Comparison of ENCODE assay signal across 20 cellular contexts in genomic region chr3:125965505-125965904, GRCh38. TPM values are rescaled to one million over a fixed set of nuclear protein-coding genes. Genes with fewer than 3 reads are reported as not detected.
"Had no signal": no experiment of that assay in that cellular context is flagged by ENCODE, and none has a peak within 500 bp of the region (broad histone marks: within the 10 kb centered on the region; RNA-seq: fewer than 3 reads in every experiment).

No MANE protein-coding gene starts in this region.

- H3K9me3 ChIP-seq: prostate gland, right lobe of liver, tibial artery, upper lobe of left lung, vagina had no signal

- H3K4me1 ChIP-seq: heart right ventricle, prostate gland, right lobe of liver, tibial artery, upper lobe of left lung, vagina had no signal

- H2AFZ ChIP-seq: parathyroid adenoma had no signal

- H3K27ac ChIP-seq: dorsolateral prefrontal cortex, heart right ventricle, parathyroid adenoma, prostate gland, right lobe of liver, tibial artery, upper lobe of left lung, vagina had no signal

- H3K4me3 ChIP-seq: dorsolateral prefrontal cortex, heart right ventricle, prostate gland, right lobe of liver, tibial artery, upper lobe of left lung, vagina had no signal

- H3K9ac ChIP-seq: parathyroid adenoma had no signal

- ATAC-seq: heart right ventricle; naive thymus-derived CD4-positive, alpha-beta T cell; right lobe of liver; stimulated activated memory B cell treated with anti-CD40 and anti-IgM and Interleukin-4, amounts not matched to agents 10 μg/mL and 1 μg/mL and 100 μg/mL, for 72 hours had no signal

- DNase-seq: dorsolateral prefrontal cortex; effector CD8-positive, alpha-beta T cell; heart right ventricle; hypothalamus; kidney glomerular epithelial cell; naive thymus-derived CD4-positive, alpha-beta T cell; nephron progenitor cell; right lobe of liver; stimulated activated CD4-positive, alpha-beta T cell treated with anti-CD3 and anti-CD28 coated beads, Interleukin-4, amount 100 ng/mL, for 24 hours; tibial artery; upper lobe of left lung had no signal

- H3K36me3 ChIP-seq: heart right ventricle, prostate gland, right lobe of liver, tibial artery, upper lobe of left lung, vagina had no signal

- H3K79me2 ChIP-seq: parathyroid adenoma had no signal

- H3K27me3 ChIP-seq: right lobe of liver, upper lobe of left lung, vagina had no signal

RNA-seq across cellular contexts. Expression of gene ROPN1B, which starts 3.5 kb away (rescaled TPM):
- total RNA-seq: fibroblast of lung; glomerular endothelial cell; lung microvascular endothelial cell; mesenteric fat pad; naive thymus-derived CD4-positive, alpha-beta T cell; renal cortical epithelial cell; vagina had no signal
